In genomic region chr3:125142418-125142778, GRCh38 we compare ENCODE assay signal across 8 cellular contexts.
DNase-seq lines count a peak whose midpoint lies in the region; ATAC-seq and TF ChIP-seq lines count a peak whose summit lies in the region.

No MANE protein-coding gene starts in this region.

- no peaks in the 10 kb centered on the region for H3K36me3 Mint-ChIP-seq in type B pancreatic cell

- no peak for DNase-seq in heart left ventricle
- no peak for DNase-seq in cardiac septum (ENCODE audit: low spot score)
- no peak for DNase-seq in ascending aorta (ENCODE audit: low spot score in 2 of 2)
- DNase-seq in type B pancreatic cell (ENCODE audit: extremely low spot score, unreplicated experiment) = no peak
- no peak for DNase-seq in T1000 (lab: John Stamatoyannopoulos, UW)
- DNase-seq in ureter (ENCODE audit: low spot score) = no peak

- ATAC-seq in heart left ventricle (no peak), HG02678 (IDR thresholded peaks at IDR 0.05; ENCODE audit: unreplicated experiment) (no peak)

- peaks cover 15% of the 10 kb centered on the region for H3K27me3 Mint-ChIP-seq in type B pancreatic cell

- H3K9me3 Mint-ChIP-seq in type B pancreatic cell = no peaks in the 10 kb centered on the region

- H3K9me3 ChIP-seq in heart left ventricle (no peaks in the 10 kb centered on the region), ascending aorta (no peaks in the 10 kb centered on the region), muscle layer of colon (ENCODE audit: low read length) (no peaks in the 10 kb centered on the region)

- H3K4me1 Mint-ChIP-seq in type B pancreatic cell (ENCODE audit: unreplicated experiment) = peaks cover 35% of the 10 kb centered on the region

- H3K4me3 Mint-ChIP-seq in type B pancreatic cell = peak overlapping the region; percentile 72

- H3K27ac Mint-ChIP-seq in type B pancreatic cell = no peak overlapping the region

- H3K4me1 ChIP-seq in heart left ventricle = peaks cover 10 to 78% (median 63%) of the 10 kb centered on the region in 12 donors
- H3K4me1 ChIP-seq in ascending aorta = peaks cover 17 to 33% of the 10 kb centered on the region in 2 donors
- H3K4me1 ChIP-seq in muscle layer of colon (ENCODE audit: insufficient read depth, low read length) = peaks cover 21% of the 10 kb centered on the region

- H3K9ac ChIP-seq in muscle layer of colon (ENCODE audit: low read length) = no peak overlapping the region

- H3K27ac ChIP-seq in heart left ventricle (peak overlapping the region; percentile 66 to 96 (median 79)), ascending aorta (peak overlapping the region; percentile 64 to 78), muscle layer of colon (ENCODE audit: low read depth, low read length) (no peak overlapping the region)

- H3K4me3 ChIP-seq in heart left ventricle (peak overlapping the region in 5 of 12 donors; percentile 38 to 58 (median 47)), ascending aorta (peak overlapping the region; percentile 20 to 65), muscle layer of colon (ENCODE audit: low read depth in 1 of 2, low read length in 2 of 2) (peak overlapping the region; percentile 39 to 71)

- H3K36me3 ChIP-seq in heart left ventricle = no peaks in the 10 kb centered on the region
- no peaks in the 10 kb centered on the region for H3K36me3 ChIP-seq in ascending aorta
- H3K36me3 ChIP-seq in muscle layer of colon (ENCODE audit: insufficient read depth, low read length) = no peaks in the 10 kb centered on the region

- H3K27me3 ChIP-seq in heart left ventricle (no peaks in the 10 kb centered on the region), ascending aorta (no peaks in the 10 kb centered on the region), muscle layer of colon (ENCODE audit: control insufficient read depth in 1 of 2, insufficient read depth in 2 of 2, low read length in 2 of 2) (no peaks in the 10 kb centered on the region)

- WGBS in heart left ventricle, 4 donors = 85 to 92% (median 89%) methylated on average over 12 of the region's 12 CpGs

- TF ChIP-seq POLR2A in heart left ventricle (IDR thresholded peaks at IDR 0.05) = no peak

- intact Hi-C loops in heart left ventricle (cut with DNase I) = loop anchor here in 8 of 10 donors (2.0 to 10.0 kb wide), 8 partner anchors 78 to 145 kb away; partner anchors contain the start of gene HEG1 (in 3 of the 8)
- intact Hi-C loops in cardiac septum (cut with DNase I) = loop anchor here (1.0 to 5.0 kb wide), 2 partner anchors 19 to 145 kb away; no protein-coding TSS in a partner anchor
- intact Hi-C loops in ascending aorta (cut with DNase I) = no loop called here

- TF ChIP-seq CTCF in heart left ventricle (IDR thresholded peaks at IDR 0.05) = no peak
- TF ChIP-seq CTCF in ascending aorta (IDR thresholded peaks at IDR 0.05) = no peak
- TF ChIP-seq CTCF in type B pancreatic cell (conservative IDR thresholded peaks at IDR 0.05) = no peak
